Comparison of ENCODE assay signal across 13 cellular contexts in genomic region chr14:55814873-55815272, GRCh38.
DNase-seq lines count a peak whose midpoint lies in the region; ATAC-seq, FAIRE-seq and TF ChIP-seq lines count a peak whose summit lies in the region.
"Had no signal": no experiment of that assay in that cellular context is flagged by ENCODE, and none has a peak within 500 bp of the region (broad histone marks: within the 10 kb centered on the region; RNA-seq: fewer than 3 reads in every experiment).

No MANE protein-coding gene starts in this region.

- H3K9me3 ChIP-seq in Karpas-422 (ENCODE audit: low read length), result no peaks in the 10 kb centered on the region

- H3K4me1 Mint-ChIP-seq in activated naive CD8-positive, alpha-beta T cell (ENCODE audit: low read depth), result no peaks in the 10 kb centered on the region
- H3K4me1 Mint-ChIP-seq in activated naive CD8-positive, alpha-beta T cell treated with anti-CD3 and anti-CD28 coated beads for 36 hours, result peaks cover 5% of the 10 kb centered on the region

- no peak overlapping the region for H3K9ac ChIP-seq in Karpas-422 (ENCODE audit: low read length)

- peaks cover 12% of the 10 kb centered on the region for H3K9me3 Mint-ChIP-seq in activated naive CD8-positive, alpha-beta T cell (ENCODE audit: low read depth)
- H3K9me3 Mint-ChIP-seq in activated naive CD8-positive, alpha-beta T cell treated with anti-CD3 and anti-CD28 coated beads for 36 hours, result peaks cover 9% of the 10 kb centered on the region

- peaks cover 6% of the 10 kb centered on the region for H3K36me3 Mint-ChIP-seq in activated naive CD8-positive, alpha-beta T cell
- H3K36me3 Mint-ChIP-seq in activated naive CD8-positive, alpha-beta T cell treated with anti-CD3 and anti-CD28 coated beads for 36 hours, result peaks cover 1% of the 10 kb centered on the region

- H3K27me3 Mint-ChIP-seq in activated naive CD8-positive, alpha-beta T cell, result no peaks in the 10 kb centered on the region
- no peaks in the 10 kb centered on the region for H3K27me3 Mint-ChIP-seq in activated naive CD8-positive, alpha-beta T cell treated with anti-CD3 and anti-CD28 coated beads for 36 hours

- H3K79me2 ChIP-seq in Karpas-422 (ENCODE audit: low read length), result no peaks in the 10 kb centered on the region

- no peak for DNase-seq in activated naive CD8-positive, alpha-beta T cell treated with anti-CD3 and anti-CD28 coated beads for 36 hours
- DNase-seq in RCC 7860 (ENCODE audit: low spot score), result peak; percentile 3
- peak; percentile 35 for DNase-seq in fibroblast of pulmonary artery (ENCODE audit: low read depth)
- DNase-seq in Karpas-422, result no peak
- no peak for DNase-seq in activated CD8-positive, alpha-beta memory T cell treated with anti-CD3 and anti-CD28 coated beads, Interleukin-2, amount 50 U/mL, for 4 hours
- DNase-seq: ACHN; activated CD4-positive, alpha-beta T cell treated with anti-CD3 and anti-CD28 coated beads, Interleukin-2, amount 10 ng/mL, durations not matched to agents 7 days and 5 days; activated effector memory CD4-positive, alpha-beta T cell treated with Interleukin-2 at 50 U/mL for 16 hours; DMS 273 treated with DMSO at 0.1 percent for 48 hours; NCI-H2081 treated with DMSO at 0.1 percent for 48 hours had no signal

- H3K27ac Mint-ChIP-seq in activated naive CD8-positive, alpha-beta T cell, result peak overlapping the region; percentile 6
- no peak overlapping the region for H3K27ac Mint-ChIP-seq in activated naive CD8-positive, alpha-beta T cell treated with anti-CD3 and anti-CD28 coated beads for 36 hours
- H3K27ac Mint-ChIP-seq: activated CD4-positive, alpha-beta T cell treated with anti-CD3 and anti-CD28 coated beads, Interleukin-2, amount 10 ng/mL, durations not matched to agents 7 days and 5 days had no signal

- H3K27ac ChIP-seq in Karpas-422 (ENCODE audit: low read length), result no peak overlapping the region

- H4K20me1 ChIP-seq in Karpas-422 (ENCODE audit: insufficient read depth, low read depth, low read length), result no peaks in the 10 kb centered on the region

- ATAC-seq in HG03196 (IDR thresholded peaks at IDR 0.05; ENCODE audit: unreplicated experiment) (no peak), HG03521 (IDR thresholded peaks at IDR 0.05; ENCODE audit: unreplicated experiment) (no peak)

- H3K4me1 ChIP-seq in Karpas-422 (ENCODE audit: low read length), result no peaks in the 10 kb centered on the region

- no peaks in the 10 kb centered on the region for H3K27me3 ChIP-seq in Karpas-422 (ENCODE audit: low read length)

- H3K4me2 ChIP-seq in Karpas-422 (ENCODE audit: low read depth, low read length, poor library complexity, severe bottlenecking), result no peak overlapping the region

- H3K4me3 ChIP-seq in fibroblast of pulmonary artery (replicated peaks; ENCODE audit: low read depth, low read length) (no peak overlapping the region), Karpas-422 (ENCODE audit: low read length) (no peak overlapping the region)

- H2AFZ ChIP-seq in Karpas-422 (ENCODE audit: low read length), result no peak overlapping the region

- no peak for TF ChIP-seq CTCF in fibroblast of pulmonary artery (IDR thresholded peaks at IDR 0.05; ENCODE audit: low read length, missing control alignments)

- H3K36me3 ChIP-seq in Karpas-422 (ENCODE audit: insufficient read depth, low read length), result no peaks in the 10 kb centered on the region

- H3K4me3 Mint-ChIP-seq in activated naive CD8-positive, alpha-beta T cell, result no peak overlapping the region
- H3K4me3 Mint-ChIP-seq in activated naive CD8-positive, alpha-beta T cell treated with anti-CD3 and anti-CD28 coated beads for 36 hours, result no peak overlapping the region
- H3K4me3 Mint-ChIP-seq: activated CD4-positive, alpha-beta T cell treated with anti-CD3 and anti-CD28 coated beads, Interleukin-2, amount 10 ng/mL, durations not matched to agents 7 days and 5 days had no signal

- no peaks in the 10 kb centered on the region for H3K9me2 ChIP-seq in Karpas-422 (replicated peaks; ENCODE audit: insufficient read depth, low read length)

- FAIRE-seq in RCC 7860 (lab: Jason Lieb, UNC), result no peak

Comparison
In these comparisons a context has a peak if more than half of its experiments do, and no peak if none do; other contexts are left out.
1. DNase-seq: peak in RCC 7860 (single experiment) and fibroblast of pulmonary artery (single experiment); none in activated naive CD8-positive, alpha-beta T cell treated with anti-CD3 and anti-CD28 coated beads for 36 hours (single experiment), Karpas-422 (single experiment) and activated CD8-positive, alpha-beta memory T cell treated with anti-CD3 and anti-CD28 coated beads, Interleukin-2, amount 50 U/mL, for 4 hours (single experiment).